Comparison of ENCODE assay signal across 13 cellular contexts in the genomic region with DNA sequence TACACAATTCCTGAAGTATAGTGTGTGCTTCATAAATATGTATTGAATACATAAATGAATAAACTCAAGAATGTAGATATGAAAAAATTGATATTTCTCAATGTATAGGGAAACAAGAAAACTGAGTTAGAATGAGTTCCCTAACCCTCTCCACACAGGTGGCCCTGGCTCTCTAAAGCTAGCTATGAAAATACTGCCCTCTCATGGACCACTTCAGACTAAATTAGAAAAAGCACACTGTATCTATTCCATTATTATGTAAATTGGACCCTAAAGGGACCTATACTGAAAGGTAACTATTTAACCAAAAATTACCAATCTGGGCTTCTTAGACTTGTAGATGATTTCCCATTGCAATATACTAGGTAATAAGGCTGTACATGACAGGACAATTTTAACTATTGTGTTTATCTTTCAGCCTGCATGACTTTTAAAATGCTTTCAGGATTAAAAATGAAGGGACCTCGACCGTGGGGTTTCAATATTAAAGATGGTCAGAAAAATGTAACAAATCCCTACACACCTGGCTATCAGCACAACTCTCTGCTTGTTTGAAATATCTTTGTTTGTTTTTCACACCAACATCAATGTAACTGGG.
DNase-seq lines count a peak whose midpoint lies in the region; ATAC-seq and TF ChIP-seq lines count a peak whose summit lies in the region.
"Had no signal": no experiment of that assay in that cellular context is flagged by ENCODE, and none has a peak within 500 bp of the region (broad histone marks: within the 10 kb centered on the region; RNA-seq: fewer than 3 reads in every experiment).

No MANE protein-coding gene starts in this region.

- no peak for TF ChIP-seq EP300 in esophagus muscularis mucosa (IDR thresholded peaks at IDR 0.05)

- no peak overlapping the region for H3K27ac ChIP-seq in esophagus muscularis mucosa (replicated peaks in 1 of 4)
- H3K27ac ChIP-seq: vagina had no signal

- peak; percentile 13 to 21 (median 18) for TF ChIP-seq CTCF in esophagus muscularis mucosa (IDR thresholded peaks at IDR 0.05)

- DNase-seq in NCI-H82 (lab: John Stamatoyannopoulos, UW) = peak; percentile 6
- no peak for DNase-seq in NCI-H82 treated with DMSO at 0.1 percent for 48 hours (lab: John Stamatoyannopoulos, UW; ENCODE audit: unreplicated experiment)
- peak; percentile 1 for DNase-seq in NT2/D1 (ENCODE audit: low read depth, low spot score)
- DNase-seq in esophagus muscularis mucosa (ENCODE audit: extremely low spot score) = no peak
- DNase-seq in superior temporal gyrus (ENCODE audit: extremely low spot score) = peak; percentile 33
- DNase-seq in activated CD8-positive, alpha-beta memory T cell treated with anti-CD3 and anti-CD28 coated beads, Interleukin-2, amount 50 U/mL, for 4 hours = no peak
- DNase-seq: cortex of kidney, nucleus accumbens, SW 1271 had no signal

- 71% methylated on average over 2 of the region's 2 CpGs for WGBS in esophagus muscularis mucosa

- no peaks in the 10 kb centered on the region for H3K27me3 ChIP-seq in NT2/D1 (ENCODE audit: insufficient read depth, insufficient read length)
- H3K27me3 ChIP-seq in esophagus muscularis mucosa = no peaks in the 10 kb centered on the region
- H3K27me3 ChIP-seq: vagina had no signal

- intact Hi-C loops in esophagus muscularis mucosa (cut with DNase I) = no loop called here

- ATAC-seq in GM19351 (IDR thresholded peaks at IDR 0.05; ENCODE audit: unreplicated experiment) (no peak), GM21515 (IDR thresholded peaks at IDR 0.05; ENCODE audit: unreplicated experiment) (no peak)
- ATAC-seq: K562 had no signal

- no peak for TF ChIP-seq POLR2A in esophagus muscularis mucosa (IDR thresholded peaks at IDR 0.05; ENCODE audit: low read depth)

- H3K4me1 ChIP-seq in NT2/D1 (ENCODE audit: insufficient read depth, insufficient read length) = no peaks in the 10 kb centered on the region
- H3K4me1 ChIP-seq in esophagus muscularis mucosa = no peaks in the 10 kb centered on the region
- H3K4me1 ChIP-seq: vagina had no signal

- H3K9ac ChIP-seq in NT2/D1 (ENCODE audit: insufficient read length, low read depth) = no peak overlapping the region

- H3K36me3 ChIP-seq in NT2/D1 (ENCODE audit: insufficient read depth, insufficient read length, low read length) (no peaks in the 10 kb centered on the region), esophagus muscularis mucosa (no peaks in the 10 kb centered on the region)
- H3K36me3 ChIP-seq: vagina had no signal

- H3K9me3 ChIP-seq in NT2/D1 (ENCODE audit: insufficient read depth, low read length) (no peaks in the 10 kb centered on the region), esophagus muscularis mucosa (no peaks in the 10 kb centered on the region)
- H3K9me3 ChIP-seq: vagina had no signal

- H3K4me3 ChIP-seq in NT2/D1 (ENCODE audit: insufficient read length, low read depth) (no peak overlapping the region), esophagus muscularis mucosa (no peak overlapping the region)
- H3K4me3 ChIP-seq: K562, vagina had no signal

Comparison
In these comparisons a context has a peak if more than half of its experiments do, and no peak if none do; other contexts are left out.
1. DNase-seq: peak in NCI-H82 (single experiment), NT2/D1 (single experiment) and superior temporal gyrus (single experiment); none in NCI-H82 treated with DMSO at 0.1 percent for 48 hours (single experiment), esophagus muscularis mucosa (single experiment) and activated CD8-positive, alpha-beta memory T cell treated with anti-CD3 and anti-CD28 coated beads, Interleukin-2, amount 50 U/mL, for 4 hours (single experiment).